Comparison of ENCODE assay signal across 27 cellular contexts in the genomic region with DNA sequence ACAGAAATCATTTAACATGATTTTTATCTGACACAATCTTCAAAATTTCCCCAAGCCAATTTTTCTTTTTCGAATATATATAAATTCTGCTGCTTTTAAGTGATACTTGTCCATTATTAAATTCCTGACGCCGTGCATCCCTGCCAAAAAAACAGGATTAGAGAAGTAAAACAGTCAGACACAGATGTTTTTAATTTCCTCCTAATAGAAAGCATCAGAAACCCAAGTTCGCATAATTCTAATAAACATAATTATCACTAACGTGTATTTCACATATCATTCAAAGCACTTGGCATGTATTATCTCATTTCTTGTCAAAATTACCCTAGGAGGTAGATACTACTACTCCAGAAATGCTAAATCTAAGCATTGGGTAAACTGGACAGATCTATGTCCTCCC.
"Had no signal": no experiment of that assay in that cellular context is flagged by ENCODE, and none has a peak within 500 bp of the region (broad histone marks: within the 10 kb centered on the region; RNA-seq: fewer than 3 reads in every experiment).

No MANE protein-coding gene starts in this region.

- H3K36me3 Mint-ChIP-seq: stimulated activated memory B cell treated with anti-CD40 and anti-IgM and Interleukin-4, amounts not matched to agents 10 μg/mL and 1 μg/mL and 100 μg/mL, for 72 hours had no signal

- H3K9me3 Mint-ChIP-seq: natural killer cell treated with Interleukin-12 subunit alpha and Interleukin-12 subunit beta and Interleukin-15 and Interleukin-18, amount 100 ng/mL, for 72 hours had no signal

- H3K36me3 ChIP-seq: left lung, lower lobe of right lung, ovary, right atrium auricular region, right lobe of liver, tibial nerve, uterus had no signal

- DNase-seq: hypothalamus; immature natural killer cell; kidney; left colon; left lung; lower lobe of right lung; mammary epithelial cell; mesenchymal stem cell; naive thymus-derived CD4-positive, alpha-beta T cell; ovary; right lobe of liver; stimulated activated CD4-positive, alpha-beta T cell treated with anti-CD3 and anti-CD28 coated beads, Interleukin-1b, Interleukin-23, amount 100 ng/mL, for 48 hours; stimulated activated CD4-positive, alpha-beta T cell treated with anti-CD3 and anti-CD28 coated beads, Interleukin-2, amount 100 ng/mL, for 48 hours; stimulated activated CD4-positive, alpha-beta T cell treated with anti-CD3 and anti-CD28 coated beads, Interleukin-4, amount 100 ng/mL, for 4 hours; stimulated activated CD8-positive, alpha-beta memory T cell treated with anti-CD3 and anti-CD28 coated beads, Interleukin-4, amount 100 ng/mL, for 48 hours; stimulated activated naive CD4-positive, alpha-beta T cell treated with Interleukin-2 at 50 U/mL for 16 hours; stimulated activated naive CD8-positive, alpha-beta T cell treated with anti-CD3 and anti-CD28 coated beads, Interleukin-15, amount 100 ng/mL, for 72 hours; substantia nigra; uterus had no signal

- H3K27ac Mint-ChIP-seq: immature natural killer cell; naive thymus-derived CD4-positive, alpha-beta T cell; progenitor cell of endocrine pancreas; stimulated activated memory B cell treated with anti-CD40 and anti-IgM and Interleukin-4, amounts not matched to agents 10 μg/mL and 1 μg/mL and 100 μg/mL, for 72 hours; stimulated activated naive CD8-positive, alpha-beta T cell treated with anti-CD3 and anti-CD28 coated beads, Interleukin-15, amount 100 ng/mL, for 72 hours; type B pancreatic cell had no signal

- H3K9me3 ChIP-seq: ovary, right lobe of liver had no signal

- H3K4me3 ChIP-seq: left lung, lower lobe of right lung, ovary, right atrium auricular region, right lobe of liver, smooth muscle cell, tibial nerve, uterus had no signal

- FAIRE-seq: islet of Langerhans, kidney had no signal

- H3K27me3 Mint-ChIP-seq: natural killer cell treated with Interleukin-12 subunit alpha and Interleukin-12 subunit beta and Interleukin-15 and Interleukin-18, amount 100 ng/mL, for 72 hours; progenitor cell of endocrine pancreas; stimulated activated memory B cell treated with anti-CD40 and anti-IgM and Interleukin-4, amounts not matched to agents 10 μg/mL and 1 μg/mL and 100 μg/mL, for 72 hours; stimulated activated naive CD8-positive, alpha-beta T cell treated with anti-CD3 and anti-CD28 coated beads, Interleukin-15, amount 100 ng/mL, for 72 hours; type B pancreatic cell had no signal

- H3K4me1 Mint-ChIP-seq: immature natural killer cell; stimulated activated memory B cell treated with anti-CD40 and anti-IgM and Interleukin-4, amounts not matched to agents 10 μg/mL and 1 μg/mL and 100 μg/mL, for 72 hours; stimulated activated naive CD8-positive, alpha-beta T cell treated with anti-CD3 and anti-CD28 coated beads, Interleukin-15, amount 100 ng/mL, for 72 hours had no signal

- H3K4me1 ChIP-seq: left lung, lower lobe of right lung, right atrium auricular region, right lobe of liver, tibial nerve, uterus had no signal

- ATAC-seq: left colon; left lung; lower lobe of right lung; naive thymus-derived CD4-positive, alpha-beta T cell; natural killer cell treated with Interleukin-12 subunit alpha and Interleukin-12 subunit beta and Interleukin-15 and Interleukin-18, amount 100 ng/mL, for 72 hours; right lobe of liver; stimulated activated memory B cell treated with anti-CD40 and anti-IgM and Interleukin-4, amounts not matched to agents 10 μg/mL and 1 μg/mL and 100 μg/mL, for 72 hours; stimulated activated naive CD8-positive, alpha-beta T cell treated with anti-CD3 and anti-CD28 coated beads, Interleukin-15, amount 100 ng/mL, for 72 hours had no signal

- H3K4me3 Mint-ChIP-seq: immature natural killer cell; natural killer cell treated with Interleukin-12 subunit alpha and Interleukin-12 subunit beta and Interleukin-15 and Interleukin-18, amount 100 ng/mL, for 72 hours; stimulated activated memory B cell treated with anti-CD40 and anti-IgM and Interleukin-4, amounts not matched to agents 10 μg/mL and 1 μg/mL and 100 μg/mL, for 72 hours; stimulated activated naive CD8-positive, alpha-beta T cell treated with anti-CD3 and anti-CD28 coated beads, Interleukin-15, amount 100 ng/mL, for 72 hours; type B pancreatic cell had no signal
